13 cellular contexts compared by ENCODE assay signal in genomic region chrX:150084474-150085229, GRCh38.
DNase-seq lines count a peak whose midpoint lies in the region; ATAC-seq and TF ChIP-seq lines count a peak whose summit lies in the region.
"Had no signal": no experiment of that assay in that cellular context is flagged by ENCODE, and none has a peak within 500 bp of the region (broad histone marks: within the 10 kb centered on the region; RNA-seq: fewer than 3 reads in every experiment).

No MANE protein-coding gene starts in this region.

- in situ Hi-C loops in Caki2 (cut with HindIII; ENCODE audit: low pct_unique_long_range_greater_than_20kb, low sequenced_read_pairs) = no loop called here

- peak overlapping the region; percentile 66; the same call in 1 of the 2 replicates for H3K9ac ChIP-seq in OCI-LY3 (ENCODE audit: low read length)

- no peaks in the 10 kb centered on the region for H4K20me1 ChIP-seq in OCI-LY3 (ENCODE audit: insufficient read depth, low read length)
- H4K20me1 ChIP-seq in GM23338 (replicated peaks; ENCODE audit: insufficient read depth) = no peaks in the 10 kb centered on the region

- no peaks in the 10 kb centered on the region for H3K9me3 Mint-ChIP-seq in activated naive CD4-positive, alpha-beta T cell treated with anti-CD3 and anti-CD28 coated beads for 36 hours
- no peaks in the 10 kb centered on the region for H3K9me3 Mint-ChIP-seq in GM23338

- H3K36me3 ChIP-seq in OCI-LY3 (replicated peaks; ENCODE audit: low read depth, low read length) = no peaks in the 10 kb centered on the region
- no peaks in the 10 kb centered on the region for H3K36me3 ChIP-seq in GM23338 (ENCODE audit: insufficient read depth)
- H3K36me3 ChIP-seq: right atrium auricular region had no signal

- intact Hi-C loops in activated naive CD4-positive, alpha-beta T cell treated with anti-CD3 and anti-CD28 coated beads for 36 hours (cut with micrococcal nuclease) = no loop called here

- DNase-seq in Caki2 (ENCODE audit: low read depth) = peak; percentile 29
- no peak for DNase-seq in coronary artery (ENCODE audit: low spot score)
- DNase-seq in non-pigmented ciliary epithelial cell (ENCODE audit: low read depth) = peak; percentile 26
- DNase-seq in activated naive CD4-positive, alpha-beta T cell treated with anti-CD3 and anti-CD28 coated beads for 36 hours = no peak
- DNase-seq in HUDEP-2 (lab: John Stamatoyannopoulos, UW; ENCODE audit: unreplicated experiment in 76 of 76) = no peak
- no peak for DNase-seq in cerebellar cortex (ENCODE audit: low spot score)
- DNase-seq in GM23338 (ENCODE audit: low spot score) = no peak
- DNase-seq: activated CD4-positive, CD25-positive, alpha-beta regulatory T cell; NCI-H1694 had no signal

- CTCF ChIA-PET in activated naive CD4-positive, alpha-beta T cell treated with anti-CD3 and anti-CD28 coated beads for 36 hours (lab: Charles Lee) = no interaction called here

- no peaks in the 10 kb centered on the region for H3K36me3 Mint-ChIP-seq in activated naive CD4-positive, alpha-beta T cell treated with anti-CD3 and anti-CD28 coated beads for 36 hours (ENCODE audit: low read depth)
- H3K36me3 Mint-ChIP-seq in GM23338 (ENCODE audit: low read depth) = no peaks in the 10 kb centered on the region
- H3K36me3 Mint-ChIP-seq: mesothelial cell of epicardium had no signal

- H3F3A ChIP-seq in GM23338 (replicated peaks; ENCODE audit: low read depth) = no peaks in the 10 kb centered on the region

- no peaks in the 10 kb centered on the region for H3K9me2 ChIP-seq in GM23338 (ENCODE audit: insufficient read depth)

- H3K79me2 ChIP-seq in OCI-LY3 (ENCODE audit: low read length) = no peaks in the 10 kb centered on the region
- no peaks in the 10 kb centered on the region for H3K79me2 ChIP-seq in GM23338 (replicated peaks; ENCODE audit: insufficient read depth)
- H3K79me2 ChIP-seq: hepatocyte had no signal

- H3K4me2 ChIP-seq in OCI-LY3 (ENCODE audit: low read length) (peak overlapping the region; percentile 38), GM23338 (no peak overlapping the region)
- H3K4me2 ChIP-seq: hepatocyte had no signal

- ATAC-seq in GM23338 = no peak

- H3K27ac Mint-ChIP-seq in activated naive CD4-positive, alpha-beta T cell treated with anti-CD3 and anti-CD28 coated beads for 36 hours = no peak overlapping the region
- no peak overlapping the region for H3K27ac Mint-ChIP-seq in GM23338
- H3K27ac Mint-ChIP-seq: mesothelial cell of epicardium had no signal

- H3K4me1 Mint-ChIP-seq in activated naive CD4-positive, alpha-beta T cell treated with anti-CD3 and anti-CD28 coated beads for 36 hours (ENCODE audit: low read depth) = no peaks in the 10 kb centered on the region
- H3K4me1 Mint-ChIP-seq in GM23338 = peaks cover 3% of the 10 kb centered on the region; the same call in 2 of the 3 replicates
- H3K4me1 Mint-ChIP-seq: mesothelial cell of epicardium had no signal

- no peaks in the 10 kb centered on the region for H3K9me3 ChIP-seq in OCI-LY3 (ENCODE audit: insufficient read depth, low read length)
- H3K9me3 ChIP-seq: right atrium auricular region had no signal

- no peak for TF ChIP-seq CTCF in OCI-LY3 (IDR thresholded peaks at IDR 0.05; ENCODE audit: low read depth, low read length)
- TF ChIP-seq CTCF in coronary artery (IDR thresholded peaks at IDR 0.05) = no peak
- TF ChIP-seq CTCF in GM23338 (conservative IDR thresholded peaks at IDR 0.05; ENCODE audit: low read depth in 2 of 2) = no peak

- H2AFZ ChIP-seq in OCI-LY3 (ENCODE audit: low read depth, low read length) = no peak overlapping the region
- H2AFZ ChIP-seq in GM23338 = no peak overlapping the region
- H2AFZ ChIP-seq: hepatocyte had no signal

- H3K27ac ChIP-seq in OCI-LY3 (ENCODE audit: low read length) (peak overlapping the region; percentile 99), coronary artery (peak overlapping the region; percentile 15 to 70), GM23338 (ENCODE audit: low read depth) (no peak overlapping the region)
- H3K27ac ChIP-seq: hepatocyte, right atrium auricular region had no signal

- H3K27me3 ChIP-seq in OCI-LY3 (ENCODE audit: low read depth, low read length) (no peaks in the 10 kb centered on the region), GM23338 (ENCODE audit: insufficient read depth) (no peaks in the 10 kb centered on the region)
- H3K27me3 ChIP-seq: hepatocyte, right atrium auricular region had no signal

- no peak overlapping the region for H3K4me3 Mint-ChIP-seq in activated naive CD4-positive, alpha-beta T cell treated with anti-CD3 and anti-CD28 coated beads for 36 hours
- H3K4me3 Mint-ChIP-seq in GM23338 = no peak overlapping the region
- H3K4me3 Mint-ChIP-seq: mesothelial cell of epicardium had no signal

- H3K27me3 Mint-ChIP-seq in activated naive CD4-positive, alpha-beta T cell treated with anti-CD3 and anti-CD28 coated beads for 36 hours (ENCODE audit: low read depth) = no peaks in the 10 kb centered on the region
- H3K27me3 Mint-ChIP-seq in GM23338 (ENCODE audit: insufficient read depth, low read depth, poor library complexity) = peaks cover 2% of the 10 kb centered on the region

- H3K4me3 ChIP-seq in OCI-LY3 (ENCODE audit: low read length) (no peak overlapping the region; the same call in 1 of the 2 replicates), coronary artery (peak overlapping the region; percentile 29), GM23338 (no peak overlapping the region)
- H3K4me3 ChIP-seq: hepatocyte, right atrium auricular region had no signal

- H3K4me1 ChIP-seq in OCI-LY3 (ENCODE audit: low read length) (peaks cover 57% of the 10 kb centered on the region), GM23338 (ENCODE audit: insufficient read depth) (no peaks in the 10 kb centered on the region)
- H3K4me1 ChIP-seq: right atrium auricular region had no signal

TF ChIP-seq in GM23338, 12 proteins besides CTCF, POLR2A, EP300 and RAD21:
- TF ChIP-seq ZNF462 (CRISPR knock-in tag; IDR thresholded peaks at IDR 0.05) (no peak), NANOG (IDR thresholded peaks at IDR 0.05; ENCODE audit: borderline replicate concordance) (no peak)

Comparison
In these comparisons a context has a peak if more than half of its experiments do, and no peak if none do; other contexts are left out.
1. DNase-seq: peak in Caki2 (single experiment) and non-pigmented ciliary epithelial cell (single experiment); none in coronary artery (single experiment), activated naive CD4-positive, alpha-beta T cell treated with anti-CD3 and anti-CD28 coated beads for 36 hours (single experiment), HUDEP-2 (0 of 76), cerebellar cortex (single experiment) and GM23338 (single experiment).